1 cellular context compared by ENCODE assay signal in genomic region chr17:45123076-45123770, GRCh38.
TF ChIP-seq lines count a peak whose summit lies in the region.

No MANE protein-coding gene starts in this region.

TF ChIP-seq in K562, 482 proteins besides CTCF, POLR2A, EP300 and RAD21:
- TF ChIP-seq ZFP36 (IDR thresholded peaks at IDR 0.05; ENCODE audit: low read depth, low read length, partially characterized antibody) (peak; percentile 97), NFE2L1 (tag; IDR thresholded peaks at IDR 0.05; ENCODE audit: borderline replicate concordance, low read depth) (no peak), BCOR (IDR thresholded peaks at IDR 0.05) (peak; percentile 59; the same call in 1 of the 2 replicates), CBFA2T2 (conservative IDR thresholded peaks at IDR 0.05) (no peak), RBM25 (IDR thresholded peaks at IDR 0.05; ENCODE audit: low read depth, low read length, severe bottlenecking) (peak; percentile 9), E2F5 (CRISPR knock-in tag; IDR thresholded peaks at IDR 0.05) (no peak), FOXA3 (CRISPR knock-in tag; conservative IDR thresholded peaks at IDR 0.05 in 1 of 2, IDR thresholded peaks at IDR 0.05 in 1 of 2) (peak in 1 of 2 experiments; percentile 40; a peak in 1 of 4 replicates), GTF2F1 (IDR thresholded peaks at IDR 0.05; ENCODE audit: low read depth, low read length) (no peak), KDM1A (IDR thresholded peaks at IDR 0.05) (peak in 1 of 2 experiments; percentile 33; a peak in 1 of 4 replicates), CEBPG (CRISPR knock-in tag; IDR thresholded peaks at IDR 0.05) (no peak), CEBPG (tag; conservative IDR thresholded peaks at IDR 0.05 in 1 of 2, IDR thresholded peaks at IDR 0.05 in 1 of 2) (no peak), ZNF644 (tag; IDR thresholded peaks at IDR 0.05; ENCODE audit: low read depth) (no peak), PRPF4 (IDR thresholded peaks at IDR 0.05; ENCODE audit: insufficient read depth, low read depth, low read length, poor library complexity, severe bottlenecking) (no peak), CBFB (CRISPR knock-in tag; IDR thresholded peaks at IDR 0.05) (no peak)
- TF ChIP-seq, protein P1, sequence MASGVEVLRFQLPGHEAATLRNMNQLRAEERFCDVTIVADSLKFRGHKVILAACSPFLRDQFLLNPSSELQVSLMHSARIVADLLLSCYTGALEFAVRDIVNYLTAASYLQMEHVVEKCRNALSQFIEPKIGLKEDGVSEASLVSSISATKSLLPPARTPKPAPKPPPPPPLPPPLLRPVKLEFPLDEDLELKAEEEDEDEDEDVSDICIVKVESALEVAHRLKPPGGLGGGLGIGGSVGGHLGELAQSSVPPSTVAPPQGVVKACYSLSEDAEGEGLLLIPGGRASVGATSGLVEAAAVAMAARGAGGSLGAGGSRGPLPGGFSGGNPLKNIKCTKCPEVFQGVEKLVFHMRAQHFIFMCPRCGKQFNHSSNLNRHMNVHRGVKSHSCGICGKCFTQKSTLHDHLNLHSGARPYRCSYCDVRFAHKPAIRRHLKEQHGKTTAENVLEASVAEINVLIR (CRISPR knock-in tag; IDR thresholded peaks at IDR 0.05): no peak
- TF ChIP-seq, protein P2, sequence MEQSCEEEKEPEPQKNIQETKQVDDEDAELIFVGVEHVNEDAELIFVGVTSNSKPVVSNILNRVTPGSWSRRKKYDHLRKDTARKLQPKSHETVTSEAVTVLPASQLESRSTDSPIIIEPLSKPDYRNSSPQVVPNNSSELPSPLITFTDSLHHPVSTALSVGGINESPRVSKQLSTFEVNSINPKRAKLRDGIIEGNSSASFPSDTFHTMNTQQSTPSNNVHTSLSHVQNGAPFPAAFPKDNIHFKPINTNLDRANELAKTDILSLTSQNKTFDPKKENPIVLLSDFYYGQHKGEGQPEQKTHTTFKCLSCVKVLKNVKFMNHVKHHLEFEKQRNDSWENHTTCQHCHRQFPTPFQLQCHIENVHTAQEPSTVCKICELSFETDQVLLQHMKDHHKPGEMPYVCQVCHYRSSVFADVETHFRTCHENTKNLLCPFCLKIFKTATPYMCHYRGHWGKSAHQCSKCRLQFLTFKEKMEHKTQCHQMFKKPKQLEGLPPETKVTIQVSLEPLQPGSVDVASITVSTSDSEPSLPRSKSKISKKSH (CRISPR knock-in tag; IDR thresholded peaks at IDR 0.05): no peak
